Comparison of ENCODE assay signal across 1 cellular context in genomic region chr7:73970801-73971229, GRCh38.
TF ChIP-seq lines count a peak whose summit lies in the region.

No MANE protein-coding gene starts in this region.

TF ChIP-seq in HepG2, 621 proteins besides CTCF, POLR2A, EP300 and RAD21 (continued from another document):
- no peak for TF ChIP-seq DZIP1 (CRISPR knock-in tag; IDR thresholded peaks at IDR 0.05)
- TF ChIP-seq NR1H2 (CRISPR knock-in tag; IDR thresholded peaks at IDR 0.05; ENCODE audit: borderline replicate concordance, low read depth), result no peak
TF ChIP-seq in HepG2: peak in this region for 0.
